ENCODE assay signal across 1 cellular context in the genomic region with DNA sequence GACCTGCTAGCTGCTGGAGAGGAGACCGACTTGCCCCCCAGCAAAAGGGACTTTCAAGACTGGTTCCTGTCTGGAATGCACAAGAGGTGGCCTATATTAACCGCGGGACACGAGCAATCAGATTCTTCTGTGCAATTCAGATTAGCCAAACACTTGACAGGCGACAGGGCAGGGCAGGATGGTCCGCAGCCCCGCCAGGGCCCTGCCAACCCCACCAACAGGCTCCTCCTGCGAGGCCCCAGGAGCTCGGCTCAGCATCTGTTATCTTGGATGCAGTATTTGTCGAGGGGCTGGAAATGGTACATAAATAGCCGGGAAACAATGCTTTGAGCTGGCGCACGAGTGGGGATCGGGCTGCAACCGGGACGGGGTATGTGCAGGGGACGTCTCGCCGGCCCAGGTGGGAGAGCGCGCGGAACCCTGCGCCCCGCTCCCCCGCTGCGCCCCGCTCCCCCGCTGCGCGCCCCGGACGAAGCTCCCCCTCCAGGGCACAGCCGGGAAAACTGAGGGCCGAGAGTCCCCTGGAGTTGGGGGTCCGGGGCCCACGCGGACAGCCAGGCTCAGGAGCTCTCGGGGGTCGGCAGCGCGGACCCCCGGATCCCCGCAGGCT.
TF ChIP-seq lines count a peak whose summit lies in the region.

No MANE protein-coding gene starts in this region.

TF ChIP-seq in HEK293, 187 proteins besides CTCF, POLR2A, EP300 and RAD21 (continued from another document):
- TF ChIP-seq, protein P1, sequence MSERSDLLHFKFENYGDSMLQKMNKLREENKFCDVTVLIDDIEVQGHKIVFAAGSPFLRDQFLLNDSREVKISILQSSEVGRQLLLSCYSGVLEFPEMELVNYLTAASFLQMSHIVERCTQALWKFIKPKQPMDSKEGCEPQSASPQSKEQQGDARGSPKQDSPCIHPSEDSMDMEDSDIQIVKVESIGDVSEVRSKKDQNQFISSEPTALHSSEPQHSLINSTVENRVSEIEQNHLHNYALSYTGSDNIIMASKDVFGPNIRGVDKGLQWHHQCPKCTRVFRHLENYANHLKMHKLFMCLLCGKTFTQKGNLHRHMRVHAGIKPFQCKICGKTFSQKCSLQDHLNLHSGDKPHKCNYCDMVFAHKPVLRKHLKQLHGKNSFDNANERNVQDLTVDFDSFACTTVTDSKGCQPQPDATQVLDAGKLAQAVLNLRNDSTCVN (tag by site-specific recombination; optimal IDR thresholded peaks at IDR 0.05) = peak; percentile 59
- TF ChIP-seq ZNF23 (tag by site-specific recombination; IDR thresholded peaks at IDR 0.05; ENCODE audit: borderline replicate concordance) (no peak), ZNF747 (tag by site-specific recombination; IDR thresholded peaks at IDR 0.05) (no peak), ZSCAN23 (tag by site-specific recombination; IDR thresholded peaks at IDR 0.05) (no peak), ZNF174 (tag by site-specific recombination; IDR thresholded peaks at IDR 0.05) (no peak)
- TF ChIP-seq, protein P2, sequence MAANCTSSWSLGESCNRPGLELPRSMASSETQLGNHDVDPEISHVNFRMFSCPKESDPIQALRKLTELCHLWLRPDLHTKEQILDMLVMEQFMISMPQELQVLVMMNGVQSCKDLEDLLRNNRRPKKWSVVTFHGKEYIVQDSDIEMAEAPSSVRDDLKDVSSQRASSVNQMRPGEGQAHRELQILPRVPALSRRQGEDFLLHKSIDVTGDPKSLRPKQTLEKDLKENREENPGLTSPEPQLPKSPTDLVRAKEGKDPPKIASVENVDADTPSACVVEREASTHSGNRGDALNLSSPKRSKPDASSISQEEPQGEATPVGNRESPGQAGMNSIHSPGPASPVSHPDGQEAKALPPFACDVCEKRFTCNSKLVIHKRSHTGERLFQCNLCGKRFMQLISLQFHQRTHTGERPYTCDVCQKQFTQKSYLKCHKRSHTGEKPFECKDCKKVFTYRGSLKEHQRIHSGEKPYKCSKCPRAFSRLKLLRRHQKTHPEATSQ (tag by site-specific recombination; IDR thresholded peaks at IDR 0.05) = no peak
TF ChIP-seq in HEK293: peak in this region for 9.
